In genomic region chr1:228070173-228070572, GRCh38 we compare ENCODE assay signal across 10 cellular contexts.
"Had no signal": no experiment of that assay in that cellular context is flagged by ENCODE, and none has a peak within 500 bp of the region (broad histone marks: within the 10 kb centered on the region; RNA-seq: fewer than 3 reads in every experiment).

No MANE protein-coding gene starts in this region.

- H3K4me2 ChIP-seq: GM23338 had no signal

- H2AFZ ChIP-seq: GM23248, GM23338 had no signal

- H3K4me3 ChIP-seq: GM23248, GM23338, HAP-1 had no signal

- ATAC-seq: GM23338, HCT116 had no signal

- FAIRE-seq: H54 had no signal

- H3K4me1 ChIP-seq: HAP-1 had no signal

- H3K27ac ChIP-seq: GM23248 had no signal

- DNase-seq: GM23248, GOT3, H7, H9, HCEC 1CT, HFFc6 had no signal

- H3K9ac ChIP-seq: GM23248 had no signal

- H3K9me3 ChIP-seq: HAP-1 had no signal

- H3K36me3 ChIP-seq: HAP-1 had no signal
